10 cellular contexts compared by ENCODE assay signal in genomic region chr5:67983251-67983941, GRCh38.
DNase-seq lines count a peak whose midpoint lies in the region; TF ChIP-seq lines count a peak whose summit lies in the region.
"Had no signal": no experiment of that assay in that cellular context is flagged by ENCODE, and none has a peak within 500 bp of the region (broad histone marks: within the 10 kb centered on the region; RNA-seq: fewer than 3 reads in every experiment).

No MANE protein-coding gene starts in this region.

- H3K4me2 ChIP-seq in smooth muscle cell (no peak overlapping the region), PC-9 (no peak overlapping the region)

- no TSS peak for BruUV-seq in PC-9 (replicated peaks; lab: Mats Ljungman, UMichigan)

- no peaks in the 10 kb centered on the region for H3K9me2 ChIP-seq in PC-9 (ENCODE audit: insufficient read depth)

- no peak overlapping the region for H3K9ac ChIP-seq in smooth muscle cell (ENCODE audit: low read depth)

- TF ChIP-seq CTCF in esophagus muscularis mucosa (IDR thresholded peaks at IDR 0.05) (no peak), smooth muscle cell (IDR thresholded peaks at IDR 0.05; ENCODE audit: borderline replicate concordance, insufficient read depth, poor library complexity, severe bottlenecking) (no peak), transverse colon (IDR thresholded peaks at IDR 0.05) (no peak), PC-9 (conservative IDR thresholded peaks at IDR 0.05) (no peak)

- no peaks in the 10 kb centered on the region for H3K27me3 ChIP-seq in esophagus muscularis mucosa
- H3K27me3 ChIP-seq in smooth muscle cell (ENCODE audit: low read depth): no peaks in the 10 kb centered on the region
- no peaks in the 10 kb centered on the region for H3K27me3 ChIP-seq in transverse colon
- no peaks in the 10 kb centered on the region for H3K27me3 ChIP-seq in PC-9 (ENCODE audit: insufficient read depth, low read depth)
- H3K27me3 ChIP-seq: esophagus squamous epithelium had no signal

- H3K79me2 ChIP-seq in smooth muscle cell (ENCODE audit: low read depth) (no peaks in the 10 kb centered on the region), PC-9 (ENCODE audit: low read depth) (no peaks in the 10 kb centered on the region)

- TF ChIP-seq EP300 in esophagus muscularis mucosa (IDR thresholded peaks at IDR 0.05) (no peak), transverse colon (IDR thresholded peaks at IDR 0.05; ENCODE audit: low read depth) (no peak)

- intact Hi-C loops in esophagus muscularis mucosa (cut with DNase I) (loop anchor here (10.0 kb wide), 1 partner anchor 289 kb away; no protein-coding TSS in a partner anchor), transverse colon (cut with DNase I; ENCODE audit: low total_unique reads) (no loop called here), PC-9 (cut with micrococcal nuclease; ENCODE audit: unreplicated experiment) (no loop called here)

- POLR2A ChIA-PET in PC-9 (lab: Charles Lee; ENCODE audit: unreplicated experiment): no interaction called here

- H3K27ac ChIP-seq in esophagus muscularis mucosa (replicated peaks in 1 of 4) (peak overlapping the region in 3 of 4 donors; percentile 36 to 42 (median 41)), smooth muscle cell (ENCODE audit: low read depth) (peak overlapping the region; percentile 57), transverse colon (peak overlapping the region in 2 of 4 donors; percentile 6 to 27), PC-9 (no peak overlapping the region)
- H3K27ac ChIP-seq: esophagus squamous epithelium had no signal

- CTCF ChIA-PET in PC-9 (lab: Charles Lee): no interaction called here

- no peak overlapping the region for H3K4me3 ChIP-seq in esophagus muscularis mucosa
- no peak overlapping the region for H3K4me3 ChIP-seq in smooth muscle cell
- H3K4me3 ChIP-seq in transverse colon: no peak overlapping the region
- no peak overlapping the region for H3K4me3 ChIP-seq in PC-9
- H3K4me3 ChIP-seq: esophagus squamous epithelium had no signal

- H3K36me3 ChIP-seq in esophagus muscularis mucosa (no peaks in the 10 kb centered on the region), smooth muscle cell (ENCODE audit: low read depth) (no peaks in the 10 kb centered on the region), transverse colon (no peaks in the 10 kb centered on the region), PC-9 (ENCODE audit: low read depth) (no peaks in the 10 kb centered on the region)
- H3K36me3 ChIP-seq: esophagus squamous epithelium had no signal

- H2AFZ ChIP-seq in smooth muscle cell (ENCODE audit: low read depth) (no peak overlapping the region), PC-9 (no peak overlapping the region)

- no peak for TF ChIP-seq POLR2A in esophagus muscularis mucosa (IDR thresholded peaks at IDR 0.05; ENCODE audit: low read depth)
- TF ChIP-seq POLR2A in transverse colon (IDR thresholded peaks at IDR 0.05): no peak

- H3K9me3 ChIP-seq in esophagus muscularis mucosa: no peaks in the 10 kb centered on the region
- no peaks in the 10 kb centered on the region for H3K9me3 ChIP-seq in smooth muscle cell (replicated peaks; ENCODE audit: low read depth)
- H3K9me3 ChIP-seq in transverse colon: no peaks in the 10 kb centered on the region
- H3K9me3 ChIP-seq in PC-9 (ENCODE audit: insufficient read depth, low read depth): no peaks in the 10 kb centered on the region
- H3K9me3 ChIP-seq: esophagus squamous epithelium had no signal

- in situ Hi-C loops in transverse colon (cut with MboI; ENCODE audit: low pct_ligation_motif_present in 1 of 4, low pct_unique_long_range_greater_than_20kb in 1 of 4, low sequenced_read_pairs in 3 of 4): no loop called here

- WGBS in esophagus muscularis mucosa: 84% methylated on average over 4 of the region's 4 CpGs
- WGBS in smooth muscle cell (ENCODE audit: low lambda C conversion rate): 90% methylated on average over 4 of the region's 4 CpGs
- 65 to 76% methylated on average over 4 of the region's 4 CpGs for WGBS in transverse colon (ENCODE audit: low coverage in 1 of 2), 2 donors

- peak; percentile 85 for DNase-seq in HCEC 1CT
- peak; percentile 68 for DNase-seq in RKO (ENCODE audit: low spot score)
- no peak for DNase-seq in esophagus muscularis mucosa (ENCODE audit: extremely low spot score)
- DNase-seq in smooth muscle cell (lab: John Stamatoyannopoulos, UW; ENCODE audit: unreplicated experiment): no peak
- DNase-seq in transverse colon: no peak
- no peak for DNase-seq in activated CD4-positive, alpha-beta T cell treated with anti-CD3 and anti-CD28 coated beads for 48 hours
- DNase-seq in PC-9: no peak
- DNase-seq: activated T-cell treated with anti-CD3 and anti-CD28 coated beads, Interleukin-2, amount 50 U/mL, for 24 hours; esophagus squamous epithelium; natural killer cell had no signal

- H3F3A ChIP-seq in smooth muscle cell (ENCODE audit: low read depth) (peaks cover 4% of the 10 kb centered on the region), PC-9 (ENCODE audit: insufficient read depth, low read depth) (no peaks in the 10 kb centered on the region)

- H4K20me1 ChIP-seq in smooth muscle cell (ENCODE audit: low read depth): no peaks in the 10 kb centered on the region
- H4K20me1 ChIP-seq in PC-9 (ENCODE audit: insufficient read depth): no peaks in the 10 kb centered on the region

- peaks cover 4 to 49% (median 37%) of the 10 kb centered on the region in 4 donors for H3K4me1 ChIP-seq in esophagus muscularis mucosa
- H3K4me1 ChIP-seq in smooth muscle cell (ENCODE audit: low read depth): peaks cover 8% of the 10 kb centered on the region
- H3K4me1 ChIP-seq in transverse colon: peaks cover 0 to 13% (median 4%) of the 10 kb centered on the region in 4 donors
- no peaks in the 10 kb centered on the region for H3K4me1 ChIP-seq in PC-9 (replicated peaks; ENCODE audit: insufficient read depth)

Comparison
In these comparisons a context has a peak if more than half of its experiments do, and no peak if none do; other contexts are left out.
1. DNase-seq: peak in HCEC 1CT (single experiment) and RKO (single experiment); none in esophagus muscularis mucosa (single experiment), smooth muscle cell (single experiment), transverse colon (single experiment), activated CD4-positive, alpha-beta T cell treated with anti-CD3 and anti-CD28 coated beads for 48 hours (single experiment) and PC-9 (0 of 2).